In genomic region chr7:130794619-130794922, GRCh38 we compare ENCODE assay signal across 21 cellular contexts.
A peak's percentile ranks its signal among the peaks of the same experiment; 100 is the strongest.
DNase-seq lines count a peak whose midpoint lies in the region; ATAC-seq and TF ChIP-seq lines count a peak whose summit lies in the region.
"Had no signal": no experiment of that assay in that cellular context is flagged by ENCODE, and none has a peak within 500 bp of the region (broad histone marks: within the 10 kb centered on the region; RNA-seq: fewer than 3 reads in every experiment).

No MANE protein-coding gene starts in this region.

- H3F3A ChIP-seq in GM23338 (replicated peaks; ENCODE audit: low read depth) = no peaks in the 10 kb centered on the region

- H3K27me3 ChIP-seq in GM23338 (ENCODE audit: insufficient read depth) = no peaks in the 10 kb centered on the region
- no peaks in the 10 kb centered on the region for H3K27me3 ChIP-seq in skeletal muscle satellite cell (ENCODE audit: control insufficient read depth, insufficient read depth, low read length)
- H3K27me3 ChIP-seq: BLaER1 treated with 17β-estradiol and CSF1 and Interleukin-3, amounts not matched to agents 10 nM and 100 nM; neutrophil; Peyer's patch; tibial artery had no signal

- no peak overlapping the region for H3K27ac Mint-ChIP-seq in GM23338
- H3K27ac Mint-ChIP-seq in activated CD4-positive, alpha-beta memory T cell treated with anti-CD3 and anti-CD28 coated beads for 36 hours = no peak overlapping the region
- H3K27ac Mint-ChIP-seq: activated naive CD8-positive, alpha-beta T cell treated with anti-CD3 and anti-CD28 coated beads, Interleukin-2, amount 10 ng/mL, durations not matched to agents 7 days and 5 days had no signal

- H3K9ac ChIP-seq in skeletal muscle satellite cell (ENCODE audit: low read depth, low read length) = peak overlapping the region; percentile 59
- H3K9ac ChIP-seq: BLaER1 treated with 17β-estradiol and CSF1 and Interleukin-3, amounts not matched to agents 10 nM and 100 nM had no signal

- H3K27me3 Mint-ChIP-seq in GM23338 (ENCODE audit: insufficient read depth, low read depth, poor library complexity) = peaks cover 2% of the 10 kb centered on the region
- peaks cover 12% of the 10 kb centered on the region for H3K27me3 Mint-ChIP-seq in activated CD4-positive, alpha-beta memory T cell treated with anti-CD3 and anti-CD28 coated beads for 36 hours

- POLR2A ChIA-PET in activated CD4-positive, alpha-beta memory T cell treated with anti-CD3 and anti-CD28 coated beads for 36 hours (lab: Charles Lee) = no interaction called here

- no peak overlapping the region for H3K27ac ChIP-seq in GM23338 (ENCODE audit: low read depth)
- H3K27ac ChIP-seq: BLaER1 treated with 17β-estradiol and CSF1 and Interleukin-3, amounts not matched to agents 10 nM and 100 nM; neutrophil; Peyer's patch; tibial artery had no signal

- no peak overlapping the region for H3K4me3 Mint-ChIP-seq in GM23338
- H3K4me3 Mint-ChIP-seq in activated CD4-positive, alpha-beta memory T cell treated with anti-CD3 and anti-CD28 coated beads for 36 hours = no peak overlapping the region
- H3K4me3 Mint-ChIP-seq: activated naive CD8-positive, alpha-beta T cell treated with anti-CD3 and anti-CD28 coated beads, Interleukin-2, amount 10 ng/mL, durations not matched to agents 7 days and 5 days had no signal

- peaks cover 13% of the 10 kb centered on the region for H3K4me1 ChIP-seq in GM23338 (ENCODE audit: insufficient read depth)
- H3K4me1 ChIP-seq in skeletal muscle satellite cell (ENCODE audit: control insufficient read depth, insufficient read depth, low read length) = no peaks in the 10 kb centered on the region
- H3K4me1 ChIP-seq: Peyer's patch, tibial artery had no signal

- TF ChIP-seq CTCF in GM23338 (conservative IDR thresholded peaks at IDR 0.05; ENCODE audit: low read depth in 2 of 2) (no peak), WI38 (IDR thresholded peaks at IDR 0.05; ENCODE audit: low read depth, low read length) (no peak), fibroblast of villous mesenchyme (IDR thresholded peaks at IDR 0.05; ENCODE audit: insufficient read depth, low read depth, low read length) (no peak)

- DNase-seq in GM23338 (ENCODE audit: low spot score) = no peak
- DNase-seq in fibroblast of villous mesenchyme (ENCODE audit: low read depth) = no peak
- no peak for DNase-seq in activated CD4-positive, alpha-beta memory T cell treated with anti-CD3 and anti-CD28 coated beads for 36 hours
- DNase-seq in 8988T = no peak
- no peak for DNase-seq in dermis blood vessel endothelial cell
- DNase-seq: activated naive CD8-positive, alpha-beta T cell treated with anti-CD3 and anti-CD28 coated beads, Interleukin-2, amount 10 ng/mL, durations not matched to agents 7 days and 5 days; glutamatergic neuron; H7; left colon; NCI-H187; NCI-H226; Peyer's patch; retina; stimulated activated naive CD4-positive, alpha-beta T cell; tibial artery had no signal

- 0 out of 2 replicates have a peak overlapping the region, but pooled peaks have one; percentile 1 for H3K4me2 ChIP-seq in GM23338
- peak overlapping the region; percentile 65 for H3K4me2 ChIP-seq in skeletal muscle satellite cell (ENCODE audit: low read length)
- H3K4me2 ChIP-seq: BLaER1 treated with 17β-estradiol and CSF1 and Interleukin-3, amounts not matched to agents 10 nM and 100 nM had no signal

- H3K36me3 Mint-ChIP-seq in GM23338 (ENCODE audit: low read depth) = no peaks in the 10 kb centered on the region
- H3K36me3 Mint-ChIP-seq in activated CD4-positive, alpha-beta memory T cell treated with anti-CD3 and anti-CD28 coated beads for 36 hours = no peaks in the 10 kb centered on the region

- H3K36me3 ChIP-seq in GM23338 (ENCODE audit: insufficient read depth) (no peaks in the 10 kb centered on the region), skeletal muscle satellite cell (ENCODE audit: insufficient read depth, low read length) (no peaks in the 10 kb centered on the region)
- H3K36me3 ChIP-seq: BLaER1 treated with 17β-estradiol and CSF1 and Interleukin-3, amounts not matched to agents 10 nM and 100 nM; neutrophil; Peyer's patch; tibial artery had no signal

- no peaks in the 10 kb centered on the region for H3K79me2 ChIP-seq in GM23338 (replicated peaks; ENCODE audit: insufficient read depth)

- no peaks in the 10 kb centered on the region; the same call in 2 of the 3 replicates for H3K9me3 Mint-ChIP-seq in GM23338
- H3K9me3 Mint-ChIP-seq in activated CD4-positive, alpha-beta memory T cell treated with anti-CD3 and anti-CD28 coated beads for 36 hours = no peaks in the 10 kb centered on the region

- ATAC-seq in GM23338 (no peak), GM19463 (IDR thresholded peaks at IDR 0.05; ENCODE audit: unreplicated experiment) (no peak)
- ATAC-seq: esophagus mucosa, left colon had no signal

- H3K4me1 Mint-ChIP-seq in GM23338 = peaks cover 12% of the 10 kb centered on the region
- no peaks in the 10 kb centered on the region for H3K4me1 Mint-ChIP-seq in activated CD4-positive, alpha-beta memory T cell treated with anti-CD3 and anti-CD28 coated beads for 36 hours (ENCODE audit: low read depth)
- H3K4me1 Mint-ChIP-seq: activated naive CD8-positive, alpha-beta T cell treated with anti-CD3 and anti-CD28 coated beads, Interleukin-2, amount 10 ng/mL, durations not matched to agents 7 days and 5 days had no signal

- CTCF ChIA-PET in activated CD4-positive, alpha-beta memory T cell treated with anti-CD3 and anti-CD28 coated beads for 36 hours (lab: Charles Lee) = interaction anchor here (1.1 kb wide), 1 partner anchor 722 kb away, joined by 3 read pairs; no protein-coding TSS in a partner anchor

- intact Hi-C loops in activated CD4-positive, alpha-beta memory T cell treated with anti-CD3 and anti-CD28 coated beads for 36 hours (cut with micrococcal nuclease) = no loop called here

- H3K4me3 ChIP-seq in GM23338 (no peak overlapping the region), WI38 (ENCODE audit: low read depth, low read length) (peak overlapping the region; percentile 38), fibroblast of villous mesenchyme (ENCODE audit: low read depth, low read length) (peak overlapping the region; percentile 38), skeletal muscle satellite cell (ENCODE audit: low read length) (peak overlapping the region; percentile 43)
- H3K4me3 ChIP-seq: BLaER1 treated with 17β-estradiol and CSF1 and Interleukin-3, amounts not matched to agents 10 nM and 100 nM; Peyer's patch; tibial artery had no signal

- H4K20me1 ChIP-seq in GM23338 (replicated peaks; ENCODE audit: insufficient read depth) = no peaks in the 10 kb centered on the region
- H4K20me1 ChIP-seq: BLaER1 treated with 17β-estradiol and CSF1 and Interleukin-3, amounts not matched to agents 10 nM and 100 nM had no signal

- no peaks in the 10 kb centered on the region for H3K9me3 ChIP-seq in skeletal muscle satellite cell (replicated peaks; ENCODE audit: low read length)
- H3K9me3 ChIP-seq: neutrophil, Peyer's patch, tibial artery had no signal

- no peaks in the 10 kb centered on the region for H3K9me2 ChIP-seq in GM23338 (ENCODE audit: insufficient read depth)

- peak overlapping the region; percentile 9; the same call in 1 of the 2 replicates for H2AFZ ChIP-seq in GM23338
